In genomic region chr1:54849219-54850081, GRCh38 we compare ENCODE assay signal across 26 cellular contexts. TPM values are rescaled to one million over a fixed set of nuclear protein-coding genes. Genes with fewer than 3 reads are reported as not detected.
DNase-seq lines count a peak whose midpoint lies in the region; ATAC-seq, FAIRE-seq and TF ChIP-seq lines count a peak whose summit lies in the region.
"Had no signal": no experiment of that assay in that cellular context is flagged by ENCODE, and none has a peak within 500 bp of the region (broad histone marks: within the 10 kb centered on the region; RNA-seq: fewer than 3 reads in every experiment).

No MANE protein-coding gene starts in this region.

- TF ChIP-seq RAD21 in HepG2 (CRISPR knock-in tag; IDR thresholded peaks at IDR 0.05): no peak

- in situ Hi-C loops in HepG2 (cut with HindIII; ENCODE audit: extremely low pct_ligation_motif_present, low pct_unique_long_range_greater_than_20kb): no loop called here

- FAIRE-seq in HepG2 (lab: Jason Lieb, UNC) (no peak), pancreas (lab: Jason Lieb, UNC) (no peak)
- FAIRE-seq: A204.1, bronchial epithelial cell, endometrium had no signal

- H3K9me3 ChIP-seq in left ventricle myocardium inferior (replicated peaks) (no peaks in the 10 kb centered on the region), HepG2 (ENCODE audit: low read length) (no peaks in the 10 kb centered on the region), pancreas (no peaks in the 10 kb centered on the region)
- H3K9me3 ChIP-seq: lower lobe of right lung, tibial nerve had no signal

- H3K4me2 ChIP-seq in HepG2 (ENCODE audit: low read depth, low read length): no peak overlapping the region

- no peak overlapping the region for H3K9ac ChIP-seq in HepG2 (ENCODE audit: insufficient read depth, low read depth, low read length)

- no peak for TF ChIP-seq EP300 in HepG2 (IDR thresholded peaks at IDR 0.05; ENCODE audit: low read depth in 2 of 2, low read length in 2 of 2)
- TF ChIP-seq EP300 in HepG2 (CRISPR knock-in tag; IDR thresholded peaks at IDR 0.05; ENCODE audit: borderline replicate concordance): no peak

- H3K27ac ChIP-seq in left ventricle myocardium inferior (replicated peaks) (no peak overlapping the region), HepG2 (ENCODE audit: extremely low read length, insufficient read depth, low read length) (peak overlapping the region; percentile 21), pancreas (no peak overlapping the region)
- H3K27ac ChIP-seq: C4-2B, foreskin keratinocyte, lower lobe of right lung had no signal

- peaks cover 39% of the 10 kb centered on the region for H4K20me1 ChIP-seq in HepG2 (ENCODE audit: insufficient read depth, low read length)

- CTCF ChIA-PET in HepG2 (lab: Yijun Ruan, JAX; ENCODE audit: low intra/inter-chr PET ratio, low total read pairs): no interaction called here

- H3K36me3 Mint-ChIP-seq in chondrocyte (ENCODE audit: low read depth): peaks cover 41% of the 10 kb centered on the region

- H3K4me1 ChIP-seq in left ventricle myocardium inferior: peaks cover 11% of the 10 kb centered on the region
- H3K4me1 ChIP-seq in HepG2 (ENCODE audit: insufficient read depth, low read length): peaks cover 7% of the 10 kb centered on the region; the same call in 1 of the 2 replicates
- no peaks in the 10 kb centered on the region for H3K4me1 ChIP-seq in pancreas
- H3K4me1 ChIP-seq: foreskin keratinocyte, lower lobe of right lung had no signal

- no peak for DNase-seq in left ventricle myocardium superior
- DNase-seq in left ventricle myocardium inferior: no peak
- DNase-seq in chondrocyte (ENCODE audit: low spot score): peak; percentile 44
- DNase-seq in HepG2 (ENCODE audit: low spot score): no peak
- no peak for DNase-seq in NOMO-1 treated with DMSO at 0.1 percent for 48 hours (lab: John Stamatoyannopoulos, UW; ENCODE audit: unreplicated experiment)
- no peak for DNase-seq in NCI-H128 (lab: John Stamatoyannopoulos, UW; ENCODE audit: unreplicated experiment)
- no peak for DNase-seq in pancreas
- DNase-seq in activated naive CD4-positive, alpha-beta T cell treated with anti-CD3 and anti-CD28 coated beads, Interleukin-2, amount 50 U/mL, for 16 hours: no peak
- DNase-seq: activated B cell treated with CpG ODN at 0.5 μM for 24 hours; activated CD4-positive, alpha-beta T cell treated with anti-CD3 and anti-CD28 coated beads, Interleukin-2, amount 50 U/mL, for 48 hours; activated effector memory CD4-positive, alpha-beta T cell treated with Interleukin-2 at 50 U/mL for 16 hours; DMS 273 treated with DMSO at 0.1 percent for 48 hours; foreskin keratinocyte; H9; lower lobe of right lung; MV-4-11; NCI-H187; NCI-H526; stimulated activated CD4-positive, alpha-beta T cell treated with anti-CD3 and anti-CD28 coated beads, Interleukin-2, amount 100 ng/mL, for 48 hours; stimulated activated naive CD4-positive, alpha-beta T cell had no signal

- intact Hi-C loops in left ventricle myocardium superior (cut with micrococcal nuclease) (no loop called here), left ventricle myocardium inferior (cut with micrococcal nuclease) (no loop called here), HepG2 (cut with micrococcal nuclease; ENCODE audit: unreplicated experiment) (loop anchor here (5.0 kb wide), 1 partner anchor 38 kb away; the partner anchor contains the start of gene DHCR24), pancreas (cut with DNase I) (no loop called here)

- H3K4me3 ChIP-seq in left ventricle myocardium inferior (no peak overlapping the region), HepG2 (replicated peaks in 1 of 3; ENCODE audit: insufficient read depth in 1 of 3, low read depth in 2 of 3, low read length in 3 of 3) (no peak overlapping the region), pancreas (no peak overlapping the region)
- H3K4me3 ChIP-seq: coronary artery, lower lobe of right lung, tibial nerve had no signal

- no peaks in the 10 kb centered on the region for H3K79me2 ChIP-seq in HepG2 (ENCODE audit: insufficient read depth, low read length)

- H2AFZ ChIP-seq in HepG2 (ENCODE audit: low read length): no peak overlapping the region

- H3K36me3 ChIP-seq in left ventricle myocardium inferior (peaks cover 20% of the 10 kb centered on the region), HepG2 (replicated peaks in 1 of 2; ENCODE audit: control insufficient read depth in 1 of 2, insufficient read depth in 2 of 2, low read length in 2 of 2) (peaks cover 46 to 53% of the 10 kb centered on the region in 2 experiments), pancreas (peaks cover 0 to 30% (median 6%) of the 10 kb centered on the region in 3 donors)

- peak; percentile 3 to 26; a peak in 1 of 4 replicates for TF ChIP-seq POLR2A in HepG2 (IDR thresholded peaks at IDR 0.05; ENCODE audit: insufficient read depth in 1 of 2, low read depth in 2 of 2, low read length in 2 of 2)

- POLR2A ChIA-PET in HepG2 (lab: Yijun Ruan, JAX): interaction anchor here (2.2 to 6.6 kb wide), 5 partner anchors 9 to 38 kb away, joined by 11 to 52 read pairs (median 21); partner anchors contain the start of gene DHCR24

- BruUV-seq in HepG2 (replicated peaks; lab: Mats Ljungman, UMichigan): no TSS peak

- WGBS in HepG2 (ENCODE audit: low lambda C conversion rate): 100% methylated on average over 6 of the region's 6 CpGs
- 92 to 93% methylated on average over 6 of the region's 6 CpGs for WGBS in pancreas, 2 donors

- no peak overlapping the region for H3K4me3 Mint-ChIP-seq in chondrocyte (ENCODE audit: unreplicated experiment)
- H3K4me3 Mint-ChIP-seq: activated B cell treated with CpG ODN at 0.5 μM for 24 hours, H9 had no signal

- H3K4me1 Mint-ChIP-seq in chondrocyte (ENCODE audit: low read depth): peaks cover 2% of the 10 kb centered on the region
- H3K4me1 Mint-ChIP-seq: activated B cell treated with CpG ODN at 0.5 μM for 24 hours, H9 had no signal

- H3K27ac Mint-ChIP-seq in chondrocyte (ENCODE audit: unreplicated experiment): no peak overlapping the region
- H3K27ac Mint-ChIP-seq: activated B cell treated with CpG ODN at 0.5 μM for 24 hours, H9 had no signal

- no peaks in the 10 kb centered on the region for H3K9me3 Mint-ChIP-seq in chondrocyte (ENCODE audit: low read depth)
- H3K9me3 Mint-ChIP-seq: H9 had no signal

- H3K27me3 ChIP-seq in left ventricle myocardium inferior (ENCODE audit: low read depth) (no peaks in the 10 kb centered on the region), HepG2 (ENCODE audit: control insufficient read depth in 1 of 2, insufficient read depth in 2 of 2, low read length in 2 of 2) (no peaks in the 10 kb centered on the region), pancreas (no peaks in the 10 kb centered on the region)
- H3K27me3 ChIP-seq: foreskin keratinocyte, tibial nerve had no signal

- H3K27me3 Mint-ChIP-seq in chondrocyte (ENCODE audit: low read depth): no peaks in the 10 kb centered on the region
- H3K27me3 Mint-ChIP-seq: activated B cell treated with CpG ODN at 0.5 μM for 24 hours had no signal

- TF ChIP-seq CTCF in left ventricle myocardium inferior (IDR thresholded peaks at IDR 0.05; ENCODE audit: borderline replicate concordance) (no peak), chondrocyte (IDR thresholded peaks at IDR 0.05) (no peak), HepG2 (CRISPR knock-in tag; IDR thresholded peaks at IDR 0.05) (no peak), pancreas (IDR thresholded peaks at IDR 0.05) (no peak)

- ATAC-seq in left ventricle myocardium superior: peak; percentile 65
- ATAC-seq in HepG2: no peak
- ATAC-seq in pancreas: no peak
- ATAC-seq: foreskin keratinocyte, lower lobe of right lung had no signal

RNA-seq across cellular contexts. Expression of gene DHCR24, which starts 37.5 kb away (rescaled TPM):
- total RNA-seq in left ventricle myocardium superior (9.8 TPM), left ventricle myocardium inferior (12.8 TPM), chondrocyte (120 to 129 TPM (median 124 TPM) in 3 replicates), HepG2 (2016; rRNA removed; fragmentation: Illumina TruSeq; extraction: Trizol) (250 and 448 TPM in 2 replicates), pancreas (10 to 100 TPM; 10.6 to 64.7 (median 38.5) TPM)
- 49.9 and 51.0 TPM in 2 replicates for total RNA-seq in HepG2 (2016; cell fraction: cytosol; rRNA removed; fragmentation: Illumina TruSeq; extraction: Trizol; ENCODE audit: low read depth)
- total RNA-seq in HepG2 (2016; cell fraction: insoluble cytoplasmic fraction; rRNA removed; fragmentation: Illumina TruSeq; extraction: Trizol): 228 and 439 TPM in 2 replicates
- 153 and 157 TPM in 2 replicates for total RNA-seq in HepG2 (2016; cell fraction: membrane; rRNA removed; fragmentation: Illumina TruSeq; extraction: Trizol)
- total RNA-seq in HepG2 (2016; cell fraction: nucleus; rRNA removed; fragmentation: Illumina TruSeq; extraction: Trizol): 410 and 468 TPM in 2 replicates
- polyA plus RNA-seq in HepG2 (2011; rRNA removed) (374 and 484 TPM in 2 replicates), pancreas (10 to 100 TPM; 10.6 to 11.3 TPM)
- 348 and 453 TPM in 2 replicates for polyA plus RNA-seq in HepG2 (2011; cell fraction: cytosol; rRNA removed)
- polyA plus RNA-seq in HepG2 (2011; cell fraction: nucleus; rRNA removed): 376 and 486 TPM in 2 replicates
- 453 and 672 TPM in 2 replicates for polyA plus RNA-seq in HepG2 (2012)
- 36.9 and 39.3 TPM in 2 replicates for polyA plus RNA-seq in HepG2 (2016; cell fraction: cytosol; fragmentation: Illumina TruSeq; extraction: Trizol; ENCODE audit: low read depth)
- 202 and 215 TPM in 2 replicates for polyA plus RNA-seq in HepG2 (2016; cell fraction: insoluble cytoplasmic fraction; fragmentation: Illumina TruSeq; extraction: Trizol; ENCODE audit: low read depth)
- polyA plus RNA-seq in HepG2 (2016; cell fraction: membrane; fragmentation: Illumina TruSeq; extraction: Trizol; ENCODE audit: low read depth): 86.7 and 89.8 TPM in 2 replicates
- polyA plus RNA-seq in HepG2 (2016; cell fraction: nucleus; fragmentation: Illumina TruSeq; extraction: Trizol; ENCODE audit: insufficient read depth, low read depth): 516 and 527 TPM in 2 replicates
- 777 and 2,246 TPM in 2 replicates for polyA minus RNA-seq in HepG2 (2011; rRNA and poly(A)+ RNA removed; ENCODE audit: low replicate concordance)
- 316 and 502 TPM in 2 replicates for polyA minus RNA-seq in HepG2 (2011; cell fraction: cytosol; rRNA and poly(A)+ RNA removed)
- 197 and 218 TPM in 2 replicates for polyA minus RNA-seq in HepG2 (2011; cell fraction: nucleus; rRNA and poly(A)+ RNA removed)

RNA-seq across cellular contexts. Expression of gene TTC22, which starts 48.3 kb away (rescaled TPM):
- total RNA-seq in left ventricle myocardium superior: 0.17 TPM
- 0.14 TPM for total RNA-seq in left ventricle myocardium inferior
- total RNA-seq in chondrocyte: not detected in 3 replicates
- not detected in 2 replicates for total RNA-seq in HepG2 (2016; rRNA removed; fragmentation: Illumina TruSeq; extraction: Trizol)
- total RNA-seq in HepG2 (2016; cell fraction: cytosol; rRNA removed; fragmentation: Illumina TruSeq; extraction: Trizol; ENCODE audit: low read depth): not detected in 2 replicates
- total RNA-seq in HepG2 (2016; cell fraction: insoluble cytoplasmic fraction; rRNA removed; fragmentation: Illumina TruSeq; extraction: Trizol): not detected in 2 replicates
- not detected in 2 replicates for total RNA-seq in HepG2 (2016; cell fraction: membrane; rRNA removed; fragmentation: Illumina TruSeq; extraction: Trizol)
- total RNA-seq in HepG2 (2016; cell fraction: nucleus; rRNA removed; fragmentation: Illumina TruSeq; extraction: Trizol): not detected in 2 replicates
- not detected in 2 replicates for polyA plus RNA-seq in HepG2 (2011; rRNA removed)
- polyA plus RNA-seq in HepG2 (2011; cell fraction: cytosol; rRNA removed): not detected in 2 replicates
- polyA plus RNA-seq in HepG2 (2011; cell fraction: nucleus; rRNA removed): not detected in 2 replicates
- not detected in 2 replicates for polyA plus RNA-seq in HepG2 (2012)
- polyA plus RNA-seq in HepG2 (2016; cell fraction: cytosol; fragmentation: Illumina TruSeq; extraction: Trizol; ENCODE audit: low read depth): not detected in 2 replicates
- polyA plus RNA-seq in HepG2 (2016; cell fraction: insoluble cytoplasmic fraction; fragmentation: Illumina TruSeq; extraction: Trizol; ENCODE audit: low read depth): not detected in 2 replicates
- not detected in 2 replicates for polyA plus RNA-seq in HepG2 (2016; cell fraction: membrane; fragmentation: Illumina TruSeq; extraction: Trizol; ENCODE audit: low read depth)
- polyA plus RNA-seq in HepG2 (2016; cell fraction: nucleus; fragmentation: Illumina TruSeq; extraction: Trizol; ENCODE audit: insufficient read depth, low read depth): not detected in 2 replicates
- polyA minus RNA-seq in HepG2 (2011; rRNA and poly(A)+ RNA removed; ENCODE audit: low replicate concordance): 0.05 TPM in 1 of 2 replicates, not detected in the other
- polyA minus RNA-seq in HepG2 (2011; cell fraction: cytosol; rRNA and poly(A)+ RNA removed): 1.1 TPM in 1 of 2 replicates, not detected in the other
- not detected in 2 replicates for polyA minus RNA-seq in HepG2 (2011; cell fraction: nucleus; rRNA and poly(A)+ RNA removed)
- total RNA-seq in pancreas: 10 to 100 TPM in 1 of 6 donors, 1 to 10 TPM in 5; 6.7 to 10.6 (median 7.7) TPM
- polyA plus RNA-seq in pancreas: 1 to 10 TPM; 6.1 to 6.2 TPM
- total RNA-seq: tibial nerve had no signal
